ENCODE assay signal across 26 cellular contexts in the genomic region with DNA sequence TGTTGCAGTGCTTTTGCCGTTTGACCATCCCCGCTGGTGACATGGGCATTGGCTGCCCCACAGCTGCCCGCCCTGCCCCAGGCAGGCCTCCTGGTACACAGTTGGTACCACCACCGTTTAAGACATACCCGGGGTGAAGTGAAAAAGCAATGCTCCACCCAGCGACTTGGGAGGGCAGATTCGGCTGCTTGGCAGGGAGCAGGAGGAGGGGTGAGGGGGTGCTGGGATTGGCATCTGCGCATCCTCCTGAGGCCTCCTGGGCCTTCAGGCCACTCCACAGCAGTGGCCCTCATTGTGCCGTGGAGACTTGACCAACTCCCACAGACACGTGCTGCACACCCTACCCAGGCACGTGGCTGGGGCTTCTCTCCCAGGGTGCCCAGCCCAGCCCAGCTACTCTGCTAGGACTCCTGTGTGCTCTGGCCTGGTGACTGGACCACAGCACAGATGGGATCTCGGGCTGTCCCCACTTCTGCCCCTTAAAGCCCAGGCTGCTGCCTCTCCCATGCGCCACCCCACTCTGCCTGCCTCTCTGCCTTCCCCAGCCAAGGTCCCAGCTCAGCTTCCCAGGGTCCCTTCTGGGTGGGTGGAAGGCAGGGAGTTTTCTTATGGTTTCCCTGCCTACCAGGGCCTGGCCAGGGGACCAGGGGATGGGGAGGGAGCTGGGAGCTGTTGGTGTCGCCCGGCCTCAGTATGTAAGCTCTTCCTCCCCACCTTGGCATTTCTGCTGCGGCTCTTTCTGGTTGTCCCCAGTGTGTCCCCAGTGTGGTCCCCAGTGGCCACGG.
A peak's percentile ranks its signal among the peaks of the same experiment; 100 is the strongest.
DNase-seq lines count a peak whose midpoint lies in the region; TF ChIP-seq lines count a peak whose summit lies in the region.
"Had no signal": no experiment of that assay in that cellular context is flagged by ENCODE, and none has a peak within 500 bp of the region (broad histone marks: within the 10 kb centered on the region; RNA-seq: fewer than 3 reads in every experiment).

No MANE protein-coding gene starts in this region.

- peaks cover 5 to 12% of the 10 kb centered on the region in 2 experiments for H3K4me1 Mint-ChIP-seq in H9

- H3K27me3 ChIP-seq in H9 (ENCODE audit: insufficient read depth, low read length) (no peaks in the 10 kb centered on the region), testis (no peaks in the 10 kb centered on the region)
- H3K27me3 ChIP-seq: body of pancreas, ovary, vagina had no signal

- H2BK12ac ChIP-seq in H9 (ENCODE audit: insufficient read length, low read depth, low read length): no peak overlapping the region

- TF ChIP-seq CTCF in H9 (conservative IDR thresholded peaks at IDR 0.05): no peak
- no peak for TF ChIP-seq CTCF in coronary artery (IDR thresholded peaks at IDR 0.05)
- no peak for TF ChIP-seq CTCF in testis (IDR thresholded peaks at IDR 0.05)

- H3K36me3 Mint-ChIP-seq in H9 (ENCODE audit: insufficient read depth in 1 of 3, low read depth in 3 of 3): peaks cover 1 to 8% (median 2%) of the 10 kb centered on the region in 3 experiments

- no peaks in the 10 kb centered on the region for H3K4me1 ChIP-seq in H9 (ENCODE audit: insufficient read depth, low read length)
- peaks cover 18% of the 10 kb centered on the region for H3K4me1 ChIP-seq in testis
- H3K4me1 ChIP-seq: body of pancreas had no signal

- H3K27ac Mint-ChIP-seq in H9: no peak overlapping the region
- H3K27ac Mint-ChIP-seq: activated T-helper 2 cell treated with anti-CD3 and anti-CD28 coated beads, Interferon-gamma antibody, Interleukin-2, Interleukin-4, amounts not matched to agents 10 μg/mL and 5 μg/mL and 100 μg/mL, durations not matched to agents 14 hours and 24 hours and 36 hours; T-helper 17 cell had no signal

- no peak overlapping the region for H3K4me3 ChIP-seq in coronary artery
- no peak overlapping the region for H3K4me3 ChIP-seq in testis
- H3K4me3 ChIP-seq: body of pancreas, ovary, vagina had no signal

- no peak overlapping the region for H4K8ac ChIP-seq in H9 (replicated peaks; ENCODE audit: insufficient read length, low read depth, low read length)

- no peak for TF ChIP-seq POLR2A in testis (IDR thresholded peaks at IDR 0.05)

- no peaks in the 10 kb centered on the region for H3K79me2 ChIP-seq in H9 (ENCODE audit: insufficient read depth, low read length)

- H3K23me2 ChIP-seq in H9 (ENCODE audit: insufficient read length, low read depth, low read length, poor library complexity, severe bottlenecking): no peaks in the 10 kb centered on the region

- H3K18ac ChIP-seq in H9 (ENCODE audit: insufficient read length, low read depth, low read length): no peak overlapping the region

- H3K4me2 ChIP-seq in H9 (ENCODE audit: insufficient read depth, insufficient read length, low read length): no peak overlapping the region

- no peaks in the 10 kb centered on the region for H3K79me1 ChIP-seq in H9 (ENCODE audit: insufficient read depth, low read depth, low read length, poor library complexity, severe bottlenecking)

- no peak overlapping the region for H4K91ac ChIP-seq in H9 (ENCODE audit: insufficient read length, low read depth, low read length)

- H2BK15ac ChIP-seq in H9 (ENCODE audit: low read depth, low read length): no peak overlapping the region

- intact Hi-C loops in testis (cut with DNase I; ENCODE audit: low total_unique reads): no loop called here

- peaks cover 4% of the 10 kb centered on the region for H3K27me3 Mint-ChIP-seq in H9 (ENCODE audit: low read depth)

- no peak overlapping the region for H3K9ac ChIP-seq in H9 (ENCODE audit: extremely low read depth, insufficient read length, low read length)

- DNase-seq in H9: peak; percentile 16
- DNase-seq in coronary artery (ENCODE audit: low spot score): peak; percentile 69
- peak; percentile 7 for DNase-seq in mucosa of gallbladder (ENCODE audit: low spot score)
- DNase-seq in testis: peak; percentile 41
- no peak for DNase-seq in epidermal melanocyte (ENCODE audit: insufficient read length, low spot score)
- no peak for DNase-seq in A172 (ENCODE audit: low spot score)
- no peak for DNase-seq in NCI-H1694 treated with DMSO at 0.1 percent for 48 hours (lab: John Stamatoyannopoulos, UW)
- DNase-seq: activated CD4-positive, alpha-beta T cell treated with anti-CD3 and anti-CD28 coated beads, Interleukin-2, amount 50 U/mL, for 48 hours; activated naive CD4-positive, alpha-beta T cell treated with anti-CD3 and anti-CD28 coated beads, Interleukin-2, amount 50 U/mL, for 16 hours; body of pancreas; cerebellar nuclear complex; COR-L47; glutamatergic neuron; Karpas-422; mesendoderm; naive B cell; NCI-H1436; NCI-H2081 treated with DMSO at 0.1 percent for 48 hours; NCI-H226; NCI-H526 treated with DMSO at 0.1 percent for 48 hours; NK-92 treated with Interleukin-12 subunit alpha and Interleukin-12 subunit beta, amount 100 ng/mL, for 24 hours; ovary; stimulated activated naive CD4-positive, alpha-beta T cell; T-helper 17 cell had no signal

- H3K23ac ChIP-seq in H9 (ENCODE audit: insufficient read length, low read depth, low read length): no peak overlapping the region

- H3K9me3 ChIP-seq in H9 (ENCODE audit: control insufficient read depth, low read depth, low read length): peaks cover under 1% of the 10 kb centered on the region
- H3K9me3 ChIP-seq in testis: no peaks in the 10 kb centered on the region
- H3K9me3 ChIP-seq: ovary, vagina had no signal

- no peak overlapping the region for H2AK5ac ChIP-seq in H9 (ENCODE audit: insufficient read length, low read length)

- no peaks in the 10 kb centered on the region for H3K36me3 ChIP-seq in testis (ENCODE audit: low read depth, missing control alignments)
- H3K36me3 ChIP-seq: ovary, vagina had no signal

- no peak overlapping the region for H2BK20ac ChIP-seq in H9 (ENCODE audit: low read depth, low read length, poor library complexity, severe bottlenecking)

- no peak overlapping the region for H3K56ac ChIP-seq in H9 (ENCODE audit: insufficient read length, low read depth, low read length)

- no peaks in the 10 kb centered on the region for H4K20me1 ChIP-seq in H9 (ENCODE audit: control insufficient read depth, insufficient read depth, insufficient read length)

- no peak overlapping the region for H3K4me3 Mint-ChIP-seq in H9
- H3K4me3 Mint-ChIP-seq: T-helper 17 cell had no signal

- no peak overlapping the region for H2AFZ ChIP-seq in H9 (ENCODE audit: low read length)

- no CpG with 5 or more reads among the region's 17 CpGs for WGBS in H9 (ENCODE audit: extremely low coverage, insufficient read length, low lambda C conversion rate)
- 89 to 98% methylated on average over 13 to 15 of the region's 17 CpGs for WGBS in testis, 2 donors

- no peak overlapping the region for H2BK5ac ChIP-seq in H9 (ENCODE audit: insufficient read length, low read length)

- H3K4ac ChIP-seq in H9 (ENCODE audit: low read depth, low read length): no peak overlapping the region

- no peak overlapping the region for H4K5ac ChIP-seq in H9 (ENCODE audit: insufficient read length, low read depth, low read length)

- H3K27ac ChIP-seq in H9 (ENCODE audit: insufficient read length, low read depth, low read length): no peak overlapping the region
- no peak overlapping the region for H3K27ac ChIP-seq in coronary artery
- H3K27ac ChIP-seq in testis: no peak overlapping the region
- H3K27ac ChIP-seq: body of pancreas, ovary, vagina had no signal

- no peak overlapping the region for H3T11ph ChIP-seq in H9 (ENCODE audit: low read length)

- H2BK120ac ChIP-seq in H9 (ENCODE audit: low read depth, low read length, poor library complexity, severe bottlenecking): no peak overlapping the region

- peaks cover 9 to 11% of the 10 kb centered on the region in 2 experiments for H3K9me3 Mint-ChIP-seq in H9

- H3K14ac ChIP-seq in H9 (ENCODE audit: insufficient read depth, low read length): no peak overlapping the region

Comparison
In these comparisons a context has a peak if more than half of its experiments do, and no peak if none do; other contexts are left out.
1. DNase-seq: peak in H9 (single experiment), coronary artery (single experiment), mucosa of gallbladder (single experiment) and testis (single experiment); none in epidermal melanocyte (single experiment), A172 (single experiment) and NCI-H1694 treated with DMSO at 0.1 percent for 48 hours (single experiment).